ENCODE assay signal across 11 cellular contexts in the genomic region with DNA sequence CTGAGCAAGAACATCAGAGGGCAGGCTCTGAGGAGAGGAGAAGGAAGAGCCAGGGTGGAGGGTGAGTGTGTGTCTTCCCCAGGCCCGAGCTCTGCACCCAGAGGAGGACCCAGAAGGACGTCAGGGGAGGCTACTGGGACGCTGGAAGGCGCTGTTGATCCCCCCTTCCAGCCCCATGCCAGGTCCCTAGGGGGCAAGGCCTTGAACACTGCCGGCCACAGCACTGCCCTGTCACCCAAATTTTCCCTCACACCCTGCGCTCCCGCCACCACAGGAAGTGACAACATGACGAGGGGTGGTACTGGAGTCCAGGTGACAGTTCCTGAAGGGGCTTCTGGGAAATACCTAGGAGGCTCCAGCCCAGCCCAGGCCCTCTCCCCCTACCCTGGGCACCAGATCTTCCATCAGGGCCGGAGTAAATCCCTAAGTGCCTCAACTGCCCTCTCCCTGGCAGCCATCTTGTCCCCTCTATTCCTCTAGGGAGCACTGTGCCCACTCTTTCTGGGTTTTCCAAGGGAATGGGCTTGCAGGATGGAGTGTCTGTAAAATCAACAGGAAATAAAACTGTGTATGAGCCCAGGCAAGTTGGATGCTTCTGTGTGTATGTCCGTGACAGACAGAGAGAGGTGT. TPM values are rescaled to one million over a fixed set of nuclear protein-coding genes. Genes with fewer than 3 reads are reported as not detected.
DNase-seq lines count a peak whose midpoint lies in the region; ATAC-seq and TF ChIP-seq lines count a peak whose summit lies in the region.
"Had no signal": no experiment of that assay in that cellular context is flagged by ENCODE, and none has a peak within 500 bp of the region (broad histone marks: within the 10 kb centered on the region; RNA-seq: fewer than 3 reads in every experiment).

No MANE protein-coding gene starts in this region.

- H3K9me3 ChIP-seq in PC-9 (ENCODE audit: insufficient read depth, low read depth) (no peaks in the 10 kb centered on the region), skeletal muscle tissue (ENCODE audit: control insufficient read depth in 3 of 3, low read length in 3 of 3) (no peaks in the 10 kb centered on the region)

- H3K36me3 ChIP-seq in PC-9 (ENCODE audit: low read depth) (peaks cover 27% of the 10 kb centered on the region), skeletal muscle tissue (ENCODE audit: control insufficient read depth in 3 of 3, insufficient read depth in 3 of 3, low read length in 3 of 3) (no peaks in the 10 kb centered on the region)

- POLR2A ChIA-PET in PC-9 (lab: Charles Lee; ENCODE audit: unreplicated experiment) = no interaction called here

- H3K79me2 ChIP-seq in PC-9 (ENCODE audit: low read depth) = peaks cover 65% of the 10 kb centered on the region

- no peak overlapping the region for H3K4me3 Mint-ChIP-seq in dendritic cell treated with granulocyte-macrophage colony-stimulating factor and Interleukin-4, amounts not matched to agents 40 ng/mL and 50 ng/mL, for 4 days

- H3K36me3 Mint-ChIP-seq in dendritic cell treated with granulocyte-macrophage colony-stimulating factor and Interleukin-4, amounts not matched to agents 40 ng/mL and 50 ng/mL, for 4 days (ENCODE audit: low read depth) = no peaks in the 10 kb centered on the region

- H3K4me3 ChIP-seq in GM12864 (ENCODE audit: low read depth, low read length) (peak overlapping the region; percentile 35), PC-9 (peak overlapping the region; percentile 58), skeletal muscle tissue (ENCODE audit: low read length in 3 of 3) (no peak overlapping the region)

- H3K9me3 Mint-ChIP-seq in dendritic cell treated with granulocyte-macrophage colony-stimulating factor and Interleukin-4, amounts not matched to agents 40 ng/mL and 50 ng/mL, for 4 days = no peaks in the 10 kb centered on the region
- H3K9me3 Mint-ChIP-seq: naive thymus-derived CD8-positive, alpha-beta T cell had no signal

- H3K27me3 ChIP-seq in PC-9 (ENCODE audit: insufficient read depth, low read depth) = no peaks in the 10 kb centered on the region
- H3K27me3 ChIP-seq in skeletal muscle tissue (ENCODE audit: control insufficient read depth in 3 of 3, insufficient read depth in 3 of 3, low read length in 3 of 3) = peaks cover 19 to 26% (median 25%) of the 10 kb centered on the region in 3 donors

- peak overlapping the region; percentile 65 for H3K27ac Mint-ChIP-seq in dendritic cell treated with granulocyte-macrophage colony-stimulating factor and Interleukin-4, amounts not matched to agents 40 ng/mL and 50 ng/mL, for 4 days

- H3K9me2 ChIP-seq in PC-9 (ENCODE audit: insufficient read depth) = no peaks in the 10 kb centered on the region

- H4K20me1 ChIP-seq in PC-9 (ENCODE audit: insufficient read depth) = peaks cover 58% of the 10 kb centered on the region

- peaks cover 65% of the 10 kb centered on the region for H3K27me3 Mint-ChIP-seq in dendritic cell treated with granulocyte-macrophage colony-stimulating factor and Interleukin-4, amounts not matched to agents 40 ng/mL and 50 ng/mL, for 4 days

- no peak for ATAC-seq in HG02588 (IDR thresholded peaks at IDR 0.05; ENCODE audit: unreplicated experiment)

- H3K27ac ChIP-seq in PC-9 = no peak overlapping the region
- H3K27ac ChIP-seq in skeletal muscle tissue (ENCODE audit: low read depth, low read length) = no peak overlapping the region

- intact Hi-C loops in PC-9 (cut with micrococcal nuclease; ENCODE audit: unreplicated experiment) = no loop called here
- intact Hi-C loops in dendritic cell treated with granulocyte-macrophage colony-stimulating factor and Interleukin-4, amounts not matched to agents 40 ng/mL and 50 ng/mL, for 4 days (cut with micrococcal nuclease) = no loop called here

- H3K4me1 Mint-ChIP-seq in dendritic cell treated with granulocyte-macrophage colony-stimulating factor and Interleukin-4, amounts not matched to agents 40 ng/mL and 50 ng/mL, for 4 days (ENCODE audit: low read depth) = peaks cover 86% of the 10 kb centered on the region

- H3F3A ChIP-seq in PC-9 (ENCODE audit: insufficient read depth, low read depth) = peaks cover 31% of the 10 kb centered on the region; the same call in 1 of the 2 replicates

- H3K4me1 ChIP-seq in PC-9 (replicated peaks; ENCODE audit: insufficient read depth) (peaks cover 22% of the 10 kb centered on the region), skeletal muscle tissue (ENCODE audit: control insufficient read depth in 3 of 3, insufficient read depth in 3 of 3, low read length in 3 of 3) (peaks cover 56 to 74% (median 66%) of the 10 kb centered on the region in 3 donors)

- TF ChIP-seq CTCF in GM12864 (IDR thresholded peaks at IDR 0.05; ENCODE audit: low read depth, low read length, missing control alignments) (no peak), PC-9 (conservative IDR thresholded peaks at IDR 0.05) (no peak)

- peak overlapping the region in 2 of 3 donors; percentile 24 to 63 for H3K9ac ChIP-seq in skeletal muscle tissue (ENCODE audit: low read depth in 1 of 3, low read length in 3 of 3)

- CTCF ChIA-PET in PC-9 (lab: Charles Lee) = interaction anchor here (0.5 to 1.0 kb wide), 2 partner anchors 18 to 48 kb away, joined by 3 to 4 read pairs; a partner anchor contains a TSS

- peak overlapping the region; percentile 92 for H3K4me2 ChIP-seq in PC-9

- BruUV-seq in PC-9 (replicated peaks; lab: Mats Ljungman, UMichigan) = no TSS peak

- DNase-seq in GM12864 (ENCODE audit: low read depth) = no peak
- DNase-seq in PC-9 = no peak
- DNase-seq in stimulated activated CD4-positive, alpha-beta T cell treated with anti-CD3 and anti-CD28 coated beads, Interleukin-15, amount 100 ng/mL, for 24 hours = no peak
- DNase-seq in SIG-M5 treated with dmso at 0.1 percent for 504 hours (lab: John Stamatoyannopoulos, UW; ENCODE audit: unreplicated experiment) = no peak
- DNase-seq: stimulated activated CD4-positive, alpha-beta T cell treated with anti-CD3 and anti-CD28 coated beads, Interleukin-1b, Interleukin-23, amount 100 ng/mL, for 48 hours; SW 1271 had no signal

- H2AFZ ChIP-seq in PC-9 = no peak overlapping the region

RNA-seq across cellular contexts. Expression of a gene that starts 17.1 kb away (rescaled TPM):
- not detected in 2 replicates for total RNA-seq in PC-9 (2021)
- under 0.01 TPM for total RNA-seq in skeletal muscle tissue
- total RNA-seq: M059J; naive thymus-derived CD8-positive, alpha-beta T cell had no signal

RNA-seq across cellular contexts. Expression of a gene that starts 18.1 kb away (rescaled TPM):
- total RNA-seq in PC-9 (2021) (6.8 and 7.0 TPM in 2 replicates), skeletal muscle tissue (494 TPM)
- total RNA-seq: naive thymus-derived CD8-positive, alpha-beta T cell had no signal

RNA-seq across cellular contexts. Expression of a gene that starts 39.8 kb away (rescaled TPM):
- total RNA-seq in PC-9 (2021) (0.58 TPM in 1 of 2 replicates, not detected in the other), skeletal muscle tissue (0.52 TPM)
- total RNA-seq: M059J had no signal

RNA-seq across cellular contexts. Expression of a gene that starts 46.3 kb away (rescaled TPM):
- total RNA-seq in PC-9 (2021) (142 and 286 TPM in 2 replicates), skeletal muscle tissue (57.4 TPM)

RNA-seq across cellular contexts. Expression of a gene that starts 57.8 kb away (rescaled TPM):
- total RNA-seq in PC-9 (2021) = 17.5 and 17.6 TPM in 2 replicates
- total RNA-seq in skeletal muscle tissue = 10.4 TPM

Comparison
In these comparisons a context has a peak if more than half of its experiments do, and no peak if none do; other contexts are left out.
1. H3K4me3 ChIP-seq: peak in GM12864 (single experiment) and PC-9 (single experiment); none in skeletal muscle tissue (0 of 3).
2. RNA of a gene that starts 18.1 kb away (total RNA-seq): 494 TPM in skeletal muscle tissue (single experiment); 6.8 to 7.0 TPM in PC-9; every median in the first group is over 10 times any median in the second.